Comparison of ENCODE assay signal across 1 cellular context in genomic region chr18:41144444-41144843, GRCh38.
TF ChIP-seq lines count a peak whose summit lies in the region.

No MANE protein-coding gene starts in this region.

TF ChIP-seq in IMR-90, 13 proteins besides CTCF, POLR2A, EP300 and RAD21:
- TF ChIP-seq FOS (IDR thresholded peaks at IDR 0.05; ENCODE audit: low read depth, low read length) = 0 out of 2 replicates have a peak, but pooled peaks have one; percentile 17
- peak; percentile 73 for TF ChIP-seq CEBPB (IDR thresholded peaks at IDR 0.05; ENCODE audit: low read depth, low read length)
- TF ChIP-seq MAZ (IDR thresholded peaks at IDR 0.05; ENCODE audit: borderline replicate concordance, low read depth, low read length) = no peak
